In the genomic region with DNA sequence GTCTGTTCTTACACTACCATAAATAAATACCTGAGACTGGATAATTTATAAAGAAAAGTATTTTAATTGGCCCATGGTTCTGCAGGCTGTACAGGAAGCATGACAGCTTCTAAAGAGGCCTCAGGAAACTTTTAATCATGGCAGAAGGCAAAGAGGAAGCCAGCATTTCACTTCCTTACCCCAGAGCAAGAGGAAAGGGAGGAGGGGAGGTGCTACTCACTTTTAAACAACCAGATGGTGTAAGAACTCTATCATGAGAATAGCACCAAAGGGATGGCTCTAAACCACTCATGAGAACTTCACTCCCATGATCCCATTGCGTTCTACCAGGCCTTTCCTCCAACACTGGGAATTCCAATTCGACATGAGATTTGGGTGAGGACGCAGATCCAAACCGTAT, we compare ENCODE assay signal across 1 cellular context.
TF ChIP-seq lines count a peak whose summit lies in the region.

No MANE protein-coding gene starts in this region.

TF ChIP-seq in WTC11, 78 proteins besides CTCF, POLR2A, EP300 and RAD21 (continued from another document):
- TF ChIP-seq ZBTB43 (CRISPR knock-in tag; IDR thresholded peaks at IDR 0.05) (no peak), ZNF671 (CRISPR knock-in tag; IDR thresholded peaks at IDR 0.05) (no peak), GRHL2 (CRISPR knock-in tag; IDR thresholded peaks at IDR 0.05; ENCODE audit: insufficient replicate concordance, severe bottlenecking) (no peak), ESRRA (CRISPR knock-in tag; IDR thresholded peaks at IDR 0.05; ENCODE audit: borderline replicate concordance) (no peak), SOX15 (CRISPR knock-in tag; IDR thresholded peaks at IDR 0.05) (no peak), TP53 (CRISPR knock-in tag; IDR thresholded peaks at IDR 0.05) (no peak), TEAD1 (CRISPR knock-in tag; IDR thresholded peaks at IDR 0.05) (no peak), JAZF1 (CRISPR knock-in tag; IDR thresholded peaks at IDR 0.05) (no peak), EMX1 (CRISPR knock-in tag; IDR thresholded peaks at IDR 0.05) (no peak)
